Comparison of ENCODE assay signal across 8 cellular contexts in genomic region chr1:37596182-37596667, GRCh38. TPM values are rescaled to one million over a fixed set of nuclear protein-coding genes. Genes with fewer than 3 reads are reported as not detected.
DNase-seq lines count a peak whose midpoint lies in the region; ATAC-seq and TF ChIP-seq lines count a peak whose summit lies in the region.

No MANE protein-coding gene starts in this region.

- ATAC-seq in naive thymus-derived CD4-positive, alpha-beta T cell, result no peak

- CTCF ChIA-PET in BJ (lab: Yijun Ruan, JAX), result interaction anchor here (1.8 kb wide), 1 partner anchor 86 kb away, joined by 6 read pairs; no protein-coding TSS in a partner anchor
- CTCF ChIA-PET in naive thymus-derived CD4-positive, alpha-beta T cell (lab: Charles Lee), result interaction anchor here (0.7 to 1.0 kb wide), 4 partner anchors 82 to 263 kb away, joined by 3 to 4 read pairs (median 3); partner anchors contain the start of gene MTF1

- H3K27ac Mint-ChIP-seq in naive thymus-derived CD4-positive, alpha-beta T cell, result peak overlapping the region; percentile 92 to 99 (median 98)

- H3K27me3 Mint-ChIP-seq in naive thymus-derived CD4-positive, alpha-beta T cell, result peaks cover 0 to 17% (median 0%) of the 10 kb centered on the region in 5 donors

- peaks cover 2 to 5% (median 4%) of the 10 kb centered on the region in 5 donors for H3K36me3 Mint-ChIP-seq in naive thymus-derived CD4-positive, alpha-beta T cell

- H3K4me1 ChIP-seq in naive thymus-derived CD4-positive, alpha-beta T cell (ENCODE audit: control insufficient read depth in 2 of 2, insufficient read depth in 2 of 2, low read length in 2 of 2), result peaks cover 12 to 22% of the 10 kb centered on the region in 2 donors

- H3K4me3 ChIP-seq in BJ (ENCODE audit: low read depth, low read length) (peak overlapping the region; percentile 69), coronary artery (peak overlapping the region; percentile 96)
- peak overlapping the region; percentile 93 for H3K4me3 ChIP-seq in Jurkat, Clone E6-1 (ENCODE audit: low read length)
- peak overlapping the region; percentile 81 for H3K4me3 ChIP-seq in naive thymus-derived CD4-positive, alpha-beta T cell (ENCODE audit: low read length)

- H3K4me3 Mint-ChIP-seq in naive thymus-derived CD4-positive, alpha-beta T cell, result peak overlapping the region; percentile 96 to 100 (median 99)

- H3K27ac ChIP-seq in coronary artery, result peak overlapping the region; percentile 74 to 84
- H3K27ac ChIP-seq in naive thymus-derived CD4-positive, alpha-beta T cell (ENCODE audit: low read depth, low read length), result peak overlapping the region; percentile 86

- no peaks in the 10 kb centered on the region for H3K27me3 ChIP-seq in BJ (ENCODE audit: control insufficient read depth, insufficient read depth, low read length)
- H3K27me3 ChIP-seq in naive thymus-derived CD4-positive, alpha-beta T cell (ENCODE audit: control insufficient read depth in 2 of 2, insufficient read depth in 2 of 2, low read length in 2 of 2), result no peaks in the 10 kb centered on the region

- no peak for DNase-seq in BJ (ENCODE audit: low read depth)
- no peak for DNase-seq in Jurkat, Clone E6-1 (ENCODE audit: low read depth, low spot score)
- DNase-seq in coronary artery (ENCODE audit: low spot score), result no peak
- no peak for DNase-seq in naive thymus-derived CD4-positive, alpha-beta T cell
- no peak for DNase-seq in medulla oblongata (ENCODE audit: extremely low spot score)
- DNase-seq in hippocampal formation (lab: John Stamatoyannopoulos, UW), result no peak
- no peak for DNase-seq in NK-92 (lab: John Stamatoyannopoulos, UW; ENCODE audit: unreplicated experiment)
- DNase-seq in NCI-H2196 (lab: John Stamatoyannopoulos, UW; ENCODE audit: unreplicated experiment), result no peak

- H3K9me3 ChIP-seq in naive thymus-derived CD4-positive, alpha-beta T cell (ENCODE audit: control insufficient read depth in 2 of 3, low read length in 3 of 3), result no peaks in the 10 kb centered on the region

- H3K36me3 ChIP-seq in BJ (ENCODE audit: control insufficient read depth, insufficient read depth, low read length), result peaks cover 4% of the 10 kb centered on the region
- peaks cover 0 to 13% (median 11%) of the 10 kb centered on the region in 3 experiments for H3K36me3 ChIP-seq in naive thymus-derived CD4-positive, alpha-beta T cell (ENCODE audit: control insufficient read depth in 2 of 3, insufficient read depth in 3 of 3, low read length in 3 of 3)

- peaks cover 17 to 39% (median 29%) of the 10 kb centered on the region in 7 donors for H3K4me1 Mint-ChIP-seq in naive thymus-derived CD4-positive, alpha-beta T cell

- POLR2A ChIA-PET in BJ (lab: Charles Lee), result interaction anchor here (0.5 kb wide), 2 partner anchors 28 to 80 kb away, joined by 3 to 8 read pairs; no protein-coding TSS in a partner anchor
- POLR2A ChIA-PET in naive thymus-derived CD4-positive, alpha-beta T cell (lab: Charles Lee), result interaction anchor here (1.1 to 1.8 kb wide), 5 partner anchors 42 to 264 kb away, joined by 3 to 8 read pairs (median 4); partner anchors contain the start of genes C1orf122, SNIP1 and ZC3H12A

- TF ChIP-seq CTCF in BJ (IDR thresholded peaks at IDR 0.05; ENCODE audit: insufficient read depth, low read depth, low read length) (no peak), coronary artery (IDR thresholded peaks at IDR 0.05) (no peak)

- intact Hi-C loops in naive thymus-derived CD4-positive, alpha-beta T cell (cut with micrococcal nuclease), result loop anchor here (1.0 to 10.0 kb wide), 10 partner anchors 42 to 1131 kb away; partner anchors contain the start of genes CDCA8 (in 2 of the 2), MEAF6 (in 2 of the 2), C1orf122 (in 1 of the 2) and MRPS15 (in 1 of the 2)

- H3K9me3 Mint-ChIP-seq in naive thymus-derived CD4-positive, alpha-beta T cell, result no peaks in the 10 kb centered on the region

RNA-seq across cellular contexts. Expression of gene GNL2, which starts 0.5 kb away (rescaled TPM):
- polyA plus RNA-seq in BJ (2011; rRNA removed), result 43.6 and 54.5 TPM in 2 replicates
- polyA minus RNA-seq in BJ (2011; rRNA and poly(A)+ RNA removed), result 37.9 and 62.4 TPM in 2 replicates
- 122 TPM for polyA plus RNA-seq in Jurkat, Clone E6-1 (2012; ENCODE audit: insufficient read depth, insufficient read length)
- 10 to 100 TPM; 33.3 to 60.9 (median 56.0) TPM for total RNA-seq in naive thymus-derived CD4-positive, alpha-beta T cell
- polyA plus RNA-seq in naive thymus-derived CD4-positive, alpha-beta T cell, result 10 to 100 TPM; 41.7 to 66.7 TPM

RNA-seq across cellular contexts. Expression of gene RSPO1, which starts 38.5 kb away (rescaled TPM):
- polyA plus RNA-seq in BJ (2011; rRNA removed), result 0.04 and 0.05 TPM in 2 replicates
- not detected in 2 replicates for polyA minus RNA-seq in BJ (2011; rRNA and poly(A)+ RNA removed)
- polyA plus RNA-seq in Jurkat, Clone E6-1 (2012; ENCODE audit: insufficient read depth, insufficient read length), result not detected
- not detected for total RNA-seq in naive thymus-derived CD4-positive, alpha-beta T cell
- polyA plus RNA-seq in naive thymus-derived CD4-positive, alpha-beta T cell, result not detected

RNA-seq across cellular contexts. Expression of gene DNALI1, which starts 39.5 kb away (rescaled TPM):
- 3.8 and 5.5 TPM in 2 replicates for polyA plus RNA-seq in BJ (2011; rRNA removed)
- polyA minus RNA-seq in BJ (2011; rRNA and poly(A)+ RNA removed), result 2.9 and 3.1 TPM in 2 replicates
- not detected for polyA plus RNA-seq in Jurkat, Clone E6-1 (2012; ENCODE audit: insufficient read depth, insufficient read length)
- total RNA-seq in naive thymus-derived CD4-positive, alpha-beta T cell, result under 1 TPM in 3 of 5 experiments, not detected in 2; 0.11 to 0.50 (median 0.24) TPM
- not detected for polyA plus RNA-seq in naive thymus-derived CD4-positive, alpha-beta T cell

RNA-seq across cellular contexts. Expression of gene SNIP1, which starts 42.1 kb away (rescaled TPM):
- 5.8 and 7.0 TPM in 2 replicates for polyA plus RNA-seq in BJ (2011; rRNA removed)
- 5.9 and 7.8 TPM in 2 replicates for polyA minus RNA-seq in BJ (2011; rRNA and poly(A)+ RNA removed)
- 22.9 TPM for polyA plus RNA-seq in Jurkat, Clone E6-1 (2012; ENCODE audit: insufficient read depth, insufficient read length)
- 10 to 100 TPM; 27.8 to 53.6 (median 36.7) TPM for total RNA-seq in naive thymus-derived CD4-positive, alpha-beta T cell
- polyA plus RNA-seq in naive thymus-derived CD4-positive, alpha-beta T cell, result 1 to 10 TPM; 5.2 to 5.5 TPM
